Comparison of ENCODE assay signal across 21 cellular contexts in genomic region chr1:217026506-217026905, GRCh38.
DNase-seq lines count a peak whose midpoint lies in the region; ATAC-seq, FAIRE-seq and TF ChIP-seq lines count a peak whose summit lies in the region.
"Had no signal": no experiment of that assay in that cellular context is flagged by ENCODE, and none has a peak within 500 bp of the region (broad histone marks: within the 10 kb centered on the region; RNA-seq: fewer than 3 reads in every experiment).

No MANE protein-coding gene starts in this region.

- no peak overlapping the region for H3K9ac ChIP-seq in GM23248

- ATAC-seq in upper lobe of right lung, result no peak
- ATAC-seq in HG02571 (IDR thresholded peaks at IDR 0.05; ENCODE audit: unreplicated experiment), result no peak
- ATAC-seq: left cardiac atrium; Right ventricle myocardium inferior; stimulated activated naive CD8-positive, alpha-beta T cell treated with anti-CD3 and anti-CD28 coated beads, Interleukin-15, amount 100 ng/mL, for 72 hours had no signal

- H3F3A ChIP-seq in GM23248 (ENCODE audit: insufficient read depth), result no peaks in the 10 kb centered on the region

- no peak for FAIRE-seq in urothelium cell line (lab: Jason Lieb, UNC)
- FAIRE-seq: GM18507 had no signal

- peaks cover 6% of the 10 kb centered on the region; the same call in 1 of the 2 replicates for H3K4me1 ChIP-seq in GM23248 (ENCODE audit: insufficient read depth)
- no peaks in the 10 kb centered on the region for H3K4me1 ChIP-seq in upper lobe of right lung

- H2AFZ ChIP-seq in GM23248, result no peak overlapping the region

- in situ Hi-C loops in ACHN (cut with HindIII; ENCODE audit: low pct_ligation_motif_present, low pct_unique_long_range_greater_than_20kb, low sequenced_read_pairs) (no loop called here), GM23248 (cut with MboI) (no loop called here)

- no peak overlapping the region for H3K4me2 ChIP-seq in GM23248 (ENCODE audit: unreplicated experiment)

- DNase-seq in ACHN (peak; percentile 92), GM23248 (peak; percentile 2), SW480 (ENCODE audit: low spot score) (peak; percentile 13), kidney tubule cell (ENCODE audit: low spot score) (peak; percentile 92), upper lobe of right lung (no peak), SK-N-DZ (ENCODE audit: low spot score) (no peak), urothelium cell line (ENCODE audit: low spot score) (no peak)
- DNase-seq: activated CD4-positive, alpha-beta T cell treated with anti-CD3 and anti-CD28 coated beads, Interleukin-2, amount 10 ng/mL, durations not matched to agents 7 days and 5 days; activated T-cell treated with anti-CD3 and anti-CD28 coated beads, Interleukin-2, amount 50 U/mL, for 24 hours; CD8-positive, alpha-beta memory T cell; H7; KG1; left cardiac atrium; NCI-H1436 treated with DMSO at 0.1 percent for 48 hours; stimulated activated naive CD8-positive, alpha-beta T cell treated with anti-CD3 and anti-CD28 coated beads, Interleukin-15, amount 100 ng/mL, for 72 hours; T1000; thyroid gland had no signal

- H3K27me3 ChIP-seq in GM23248 (replicated peaks; ENCODE audit: insufficient read depth) (no peaks in the 10 kb centered on the region), upper lobe of right lung (no peaks in the 10 kb centered on the region)
- H3K27me3 ChIP-seq: thyroid gland had no signal

- no peaks in the 10 kb centered on the region for H3K9me3 ChIP-seq in GM23248 (ENCODE audit: low read depth)
- H3K9me3 ChIP-seq in upper lobe of right lung, result no peaks in the 10 kb centered on the region
- H3K9me3 ChIP-seq: prostate gland, thyroid gland had no signal

- H3K9me2 ChIP-seq in GM23248 (ENCODE audit: insufficient read depth), result no peaks in the 10 kb centered on the region

- WGBS in GM23248 (ENCODE audit: low coverage in 1 of 2, low lambda C conversion rate in 2 of 2, missing lambda C conversion rate in 2 of 2), 2 experiments, result 58 to 64% methylated on average over 2 of the region's 2 CpGs

- H3K4me3 ChIP-seq in GM23248, result no peak overlapping the region
- H3K4me3 ChIP-seq in upper lobe of right lung, result no peak overlapping the region
- H3K4me3 ChIP-seq: prostate gland, thyroid gland had no signal

- TF ChIP-seq CTCF in upper lobe of right lung (IDR thresholded peaks at IDR 0.05), result no peak

- intact Hi-C loops in upper lobe of right lung (cut with DNase I), result no loop called here

- H3K27ac ChIP-seq in GM23248 (no peak overlapping the region), upper lobe of right lung (no peak overlapping the region)
- H3K27ac ChIP-seq: prostate gland, thyroid gland had no signal

- H3K79me2 ChIP-seq in GM23248 (ENCODE audit: insufficient read depth), result no peaks in the 10 kb centered on the region

- H3K36me3 ChIP-seq in GM23248 (ENCODE audit: low read depth), result no peaks in the 10 kb centered on the region
- H3K36me3 ChIP-seq in upper lobe of right lung, result no peaks in the 10 kb centered on the region
- H3K36me3 ChIP-seq: prostate gland, thyroid gland had no signal

- no peaks in the 10 kb centered on the region for H4K20me1 ChIP-seq in GM23248 (ENCODE audit: insufficient read depth)

Comparison
In these comparisons a context has a peak if more than half of its experiments do, and no peak if none do; other contexts are left out.
1. DNase-seq: peak in ACHN (single experiment), GM23248 (single experiment), SW480 (single experiment) and kidney tubule cell (single experiment); none in upper lobe of right lung (single experiment), SK-N-DZ (single experiment) and urothelium cell line (single experiment).